Comparison of ENCODE assay signal across 13 cellular contexts in the genomic region with DNA sequence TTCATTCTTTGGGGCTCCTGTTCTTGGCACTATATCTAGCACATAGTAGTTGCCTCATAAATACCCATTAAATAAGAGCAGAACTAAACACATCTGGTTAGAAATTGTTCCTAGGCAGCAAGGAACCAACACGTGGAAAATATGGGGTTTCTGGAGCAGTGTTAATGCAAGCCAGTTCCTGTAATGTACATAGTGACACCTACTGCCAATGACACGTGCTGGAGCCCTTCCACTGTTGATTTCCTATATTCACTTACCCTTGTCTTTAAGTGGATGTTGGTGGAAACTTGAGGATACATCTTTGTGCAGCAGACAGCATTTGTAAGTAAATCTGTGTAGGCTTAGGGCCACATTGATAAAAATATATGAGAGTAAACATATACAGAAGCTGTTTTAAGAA. TPM values are rescaled to one million over a fixed set of nuclear protein-coding genes. Genes with fewer than 3 reads are reported as not detected.
DNase-seq lines count a peak whose midpoint lies in the region; ATAC-seq and TF ChIP-seq lines count a peak whose summit lies in the region.
"Had no signal": no experiment of that assay in that cellular context is flagged by ENCODE, and none has a peak within 500 bp of the region (broad histone marks: within the 10 kb centered on the region; RNA-seq: fewer than 3 reads in every experiment).

No MANE protein-coding gene starts in this region.

- ATAC-seq in HG03457 (IDR thresholded peaks at IDR 0.05; ENCODE audit: unreplicated experiment), result no peak

- H3K4me1 ChIP-seq in CD8-positive, alpha-beta memory T cell (ENCODE audit: insufficient read depth, low read length), result peaks cover 20% of the 10 kb centered on the region
- H3K4me1 ChIP-seq in ovary (ENCODE audit: insufficient read depth), result peaks cover 5% of the 10 kb centered on the region

- peaks cover 13 to 35% of the 10 kb centered on the region in 2 donors for H3K27me3 Mint-ChIP-seq in CD8-positive, alpha-beta memory T cell

- TF ChIP-seq POLR2A in ovary (IDR thresholded peaks at IDR 0.05), result no peak

- intact Hi-C loops in ovary (cut with DNase I), result no loop called here

- H3K9me3 Mint-ChIP-seq in CD8-positive, alpha-beta memory T cell, result no peaks in the 10 kb centered on the region

- no peak overlapping the region for H3K27ac Mint-ChIP-seq in CD8-positive, alpha-beta memory T cell

- H3K4me3 Mint-ChIP-seq in CD8-positive, alpha-beta memory T cell, result peak overlapping the region in 5 of 7 donors; percentile 28 to 70 (median 61)

- H3K36me3 ChIP-seq in CD8-positive, alpha-beta memory T cell (ENCODE audit: insufficient read depth, low read length), result no peaks in the 10 kb centered on the region
- H3K36me3 ChIP-seq in ovary, result no peaks in the 10 kb centered on the region
- H3K36me3 ChIP-seq: thoracic aorta had no signal

- H3K4me3 ChIP-seq in CD8-positive, alpha-beta memory T cell (ENCODE audit: low read length), result no peak overlapping the region
- H3K4me3 ChIP-seq in ovary, result no peak overlapping the region

- DNase-seq in CD8-positive, alpha-beta memory T cell, result no peak
- peak; percentile 76 for DNase-seq in NOMO-1 treated with DMSO at 0.1 percent for 48 hours (lab: John Stamatoyannopoulos, UW; ENCODE audit: unreplicated experiment)
- DNase-seq in dermis blood vessel endothelial cell, result peak; percentile 16
- DNase-seq in cerebellum (ENCODE audit: low spot score), result no peak
- no peak for DNase-seq in ovary
- DNase-seq: activated CD8-positive, alpha-beta memory T cell treated with anti-CD3 and anti-CD28 coated beads, Interleukin-2, amount 50 U/mL, for 4 hours; anterior cingulate cortex; MM.1S; NCI-H226; T1000 had no signal

- H3K9me3 ChIP-seq in CD8-positive, alpha-beta memory T cell (ENCODE audit: low read length), result no peaks in the 10 kb centered on the region
- H3K9me3 ChIP-seq in ovary, result no peaks in the 10 kb centered on the region
- H3K9me3 ChIP-seq: thoracic aorta had no signal

- no peak overlapping the region for H3K27ac ChIP-seq in CD8-positive, alpha-beta memory T cell (ENCODE audit: low read depth, low read length)
- no peak overlapping the region for H3K27ac ChIP-seq in ovary
- H3K27ac ChIP-seq: thoracic aorta had no signal

- CTCF ChIA-PET in CD8-positive, alpha-beta memory T cell (lab: Charles Lee), result interaction anchor here (0.6 kb wide), 1 partner anchor 76 kb away, joined by 3 read pairs; no protein-coding TSS in a partner anchor

- H3K4me1 Mint-ChIP-seq in CD8-positive, alpha-beta memory T cell, result peaks cover 24 to 37% (median 29%) of the 10 kb centered on the region in 3 donors

- peaks cover 3% of the 10 kb centered on the region for H3K27me3 ChIP-seq in CD8-positive, alpha-beta memory T cell (ENCODE audit: insufficient read depth, low read length, poor library complexity, severe bottlenecking)
- H3K27me3 ChIP-seq in ovary, result no peaks in the 10 kb centered on the region

- H3K36me3 Mint-ChIP-seq in CD8-positive, alpha-beta memory T cell, result no peaks in the 10 kb centered on the region

- TF ChIP-seq CTCF in GM12872 (IDR thresholded peaks at IDR 0.05; ENCODE audit: insufficient read depth, low read depth, low read length) (peak; percentile 5; the same call in 1 of the 3 replicates), ovary (IDR thresholded peaks at IDR 0.05) (no peak)

- POLR2A ChIA-PET in CD8-positive, alpha-beta memory T cell (lab: Charles Lee), result no interaction called here

- WGBS in ovary, 3 donors, result 54 to 71% (median 65%) methylated on average over 2 of the region's 2 CpGs

- TF ChIP-seq EP300 in ovary (IDR thresholded peaks at IDR 0.05), result no peak

RNA-seq across cellular contexts. Expression of a gene that starts 1.6 kb away (rescaled TPM):
- 10 to 100 TPM; 19.2 to 22.0 TPM for total RNA-seq in CD8-positive, alpha-beta memory T cell
- polyA plus RNA-seq in CD8-positive, alpha-beta memory T cell, result 2.1 TPM
- total RNA-seq in dermis blood vessel endothelial cell, result 2.4 and 25.9 TPM in 2 replicates
- total RNA-seq in cerebellum, result 3.7 TPM
- 1 to 10 TPM; 1.8 to 7.1 (median 3.6) TPM for total RNA-seq in ovary
- polyA plus RNA-seq in ovary, result 10 to 100 TPM in 1 of 2 donors, 1 to 10 TPM in 1; 2.3 to 24.1 TPM

Comparison
In these comparisons a context has a peak if more than half of its experiments do, and no peak if none do; other contexts are left out.
1. DNase-seq: peak in NOMO-1 treated with DMSO at 0.1 percent for 48 hours (single experiment) and dermis blood vessel endothelial cell (single experiment); none in CD8-positive, alpha-beta memory T cell (0 of 5), cerebellum (single experiment) and ovary (0 of 5).